ENCODE assay signal across 22 cellular contexts in the genomic region with DNA sequence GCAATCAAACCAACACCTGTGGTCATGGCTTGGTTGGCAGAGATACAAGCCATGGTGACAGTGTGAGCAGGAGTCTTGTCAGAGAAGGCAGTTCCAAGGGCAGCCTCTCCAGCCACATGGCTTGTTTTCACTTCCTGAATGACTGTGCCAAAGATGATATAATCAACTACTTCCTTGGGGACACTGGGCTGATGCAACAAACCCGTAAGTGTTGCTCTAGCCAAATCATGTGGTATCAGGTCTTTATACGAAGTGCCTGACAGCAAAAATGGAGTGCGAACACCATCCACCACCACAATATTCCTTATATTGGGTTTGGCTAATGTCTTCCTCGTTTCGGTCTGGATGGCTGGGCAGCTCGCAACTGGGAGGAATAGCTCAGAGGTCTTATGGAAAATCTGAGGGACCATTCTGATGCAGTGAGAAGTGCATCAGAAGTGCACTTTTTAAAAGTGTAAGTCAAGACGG.
DNase-seq lines count a peak whose midpoint lies in the region; ATAC-seq and TF ChIP-seq lines count a peak whose summit lies in the region.
"Had no signal": no experiment of that assay in that cellular context is flagged by ENCODE, and none has a peak within 500 bp of the region (broad histone marks: within the 10 kb centered on the region; RNA-seq: fewer than 3 reads in every experiment).

No MANE protein-coding gene starts in this region.

- H3K27ac ChIP-seq in OCI-LY7 (ENCODE audit: low read depth, low read length, poor library complexity, severe bottlenecking) (no peak overlapping the region), mesenchymal stem cell (ENCODE audit: low read length, poor library complexity, severe bottlenecking) (no peak overlapping the region)
- H3K27ac ChIP-seq: cardiac muscle cell, transverse colon had no signal

- BruUV-seq in OCI-LY7 (replicated peaks; lab: Mats Ljungman, UMichigan): no TSS peak

- H3K27me3 ChIP-seq in mesenchymal stem cell (ENCODE audit: control insufficient read depth in 1 of 2, insufficient read depth in 1 of 2, low read length in 2 of 2): no peaks in the 10 kb centered on the region
- H3K27me3 ChIP-seq: cardiac muscle cell, transverse colon had no signal

- no peak overlapping the region for H2BK5ac ChIP-seq in mesenchymal stem cell (ENCODE audit: low read depth, low read length, poor library complexity, severe bottlenecking)

- no peaks in the 10 kb centered on the region for H3K27me3 Mint-ChIP-seq in activated T-helper 1 cell treated with anti-CD3 and anti-CD28 coated beads, Interleukin-12 subunit alpha, Interleukin-12 subunit beta, Interleukin-2, Interleukin-4 antibody, amounts not matched to agents 30 ng/mL and 10 ng/mL and 1 ng/mL, durations not matched to agents 14 hours and 24 hours and 36 hours (ENCODE audit: insufficient read depth)
- H3K27me3 Mint-ChIP-seq: B cell; stimulated activated naive CD8-positive, alpha-beta T cell treated with anti-CD3 and anti-CD28 coated beads, Interleukin-15, Interleukin-2, amounts not matched to agents 100 ng/mL and 50 ng/mL, for 24 hours had no signal

- H3K4me3 Mint-ChIP-seq in activated T-helper 1 cell treated with anti-CD3 and anti-CD28 coated beads, Interleukin-12 subunit alpha, Interleukin-12 subunit beta, Interleukin-2, Interleukin-4 antibody, amounts not matched to agents 30 ng/mL and 10 ng/mL and 1 ng/mL, durations not matched to agents 14 hours and 24 hours and 36 hours: no peak overlapping the region
- H3K4me3 Mint-ChIP-seq: B cell; HFFc6; stimulated activated naive CD8-positive, alpha-beta T cell treated with anti-CD3 and anti-CD28 coated beads, Interleukin-15, Interleukin-2, amounts not matched to agents 100 ng/mL and 50 ng/mL, for 24 hours had no signal

- ATAC-seq in HG02610 (IDR thresholded peaks at IDR 0.05; ENCODE audit: unreplicated experiment): no peak
- ATAC-seq: Right ventricle myocardium inferior had no signal

- DNase-seq in CD1c-positive myeloid dendritic cell (ENCODE audit: extremely low spot score) (peak; percentile 28), KBM-7 (peak; percentile 3), OCI-LY7 (ENCODE audit: low spot score) (peak; percentile 45), mesenchymal stem cell (peak; percentile 0), NCI-H1092 treated with DMSO at 0.1 percent for 48 hours (lab: John Stamatoyannopoulos, UW) (no peak)
- DNase-seq in activated T-helper 1 cell treated with anti-CD3 and anti-CD28 coated beads, Interleukin-12 subunit alpha, Interleukin-12 subunit beta, Interleukin-2, Interleukin-4 antibody, amounts not matched to agents 30 ng/mL and 10 ng/mL and 1 ng/mL, durations not matched to agents 14 hours and 24 hours and 36 hours (ENCODE audit: low spot score): no peak
- DNase-seq: activated CD4-positive, alpha-beta T cell treated with anti-CD3 and anti-CD28 coated beads, Interleukin-2, amount 50 U/mL, for 4 hours; activated T-cell treated with anti-CD3 and anti-CD28 coated beads for 4 hours; amniotic stem cell; foreskin fibroblast; HFFc6; hippocampal formation; NCI-H187; NCI-H345; stimulated activated CD4-positive, alpha-beta T cell treated with anti-CD3 and anti-CD28 coated beads, Interleukin-2, amount 100 ng/mL, for 48 hours; transverse colon had no signal

- peaks cover 11% of the 10 kb centered on the region for H3K4me1 ChIP-seq in OCI-LY7 (ENCODE audit: insufficient read depth, low read length, poor library complexity, severe bottlenecking)
- no peaks in the 10 kb centered on the region for H3K4me1 ChIP-seq in mesenchymal stem cell (ENCODE audit: control insufficient read depth, insufficient read depth, low read depth, low read length)
- H3K4me1 ChIP-seq: transverse colon had no signal

- H3K9me3 ChIP-seq in OCI-LY7 (ENCODE audit: low read length) (no peaks in the 10 kb centered on the region), mesenchymal stem cell (ENCODE audit: control insufficient read depth, low read length) (peaks cover 40% of the 10 kb centered on the region)
- H3K9me3 ChIP-seq: transverse colon had no signal

- H2BK12ac ChIP-seq in mesenchymal stem cell (ENCODE audit: low read length in 2 of 2): no peak overlapping the region

- CTCF ChIA-PET in OCI-LY7 (lab: Charles Lee; ENCODE audit: unreplicated experiment): no interaction called here

- no peak overlapping the region for H3K27ac Mint-ChIP-seq in activated T-helper 1 cell treated with anti-CD3 and anti-CD28 coated beads, Interleukin-12 subunit alpha, Interleukin-12 subunit beta, Interleukin-2, Interleukin-4 antibody, amounts not matched to agents 30 ng/mL and 10 ng/mL and 1 ng/mL, durations not matched to agents 14 hours and 24 hours and 36 hours
- H3K27ac Mint-ChIP-seq: B cell; HFFc6; stimulated activated naive CD8-positive, alpha-beta T cell treated with anti-CD3 and anti-CD28 coated beads, Interleukin-15, Interleukin-2, amounts not matched to agents 100 ng/mL and 50 ng/mL, for 24 hours had no signal

- H2AFZ ChIP-seq in OCI-LY7 (ENCODE audit: low read length): peak overlapping the region; percentile 78
- H2AFZ ChIP-seq in mesenchymal stem cell (ENCODE audit: low read depth, low read length): no peak overlapping the region

- no peaks in the 10 kb centered on the region for H3K79me2 ChIP-seq in OCI-LY7 (ENCODE audit: insufficient read depth, low read depth, low read length)

- no peak overlapping the region for H2BK120ac ChIP-seq in mesenchymal stem cell (ENCODE audit: low read depth, low read length)

- TF ChIP-seq CTCF in OCI-LY7 (conservative IDR thresholded peaks at IDR 0.05; ENCODE audit: low read length): no peak

- no peak overlapping the region for H3K9ac ChIP-seq in mesenchymal stem cell (ENCODE audit: low read length)

- no peak overlapping the region for H4K91ac ChIP-seq in mesenchymal stem cell (ENCODE audit: low read length)

- H3K23ac ChIP-seq in mesenchymal stem cell (ENCODE audit: low read length in 2 of 2): no peak overlapping the region

- no peaks in the 10 kb centered on the region for H3K36me3 ChIP-seq in OCI-LY7 (ENCODE audit: insufficient read depth, low read length)
- H3K36me3 ChIP-seq in mesenchymal stem cell (ENCODE audit: control insufficient read depth in 1 of 2, insufficient read depth in 2 of 2, low read depth in 1 of 2, low read length in 2 of 2): no peaks in the 10 kb centered on the region
- H3K36me3 ChIP-seq: cardiac muscle cell, transverse colon had no signal

- no peaks in the 10 kb centered on the region for H3K9me3 Mint-ChIP-seq in activated T-helper 1 cell treated with anti-CD3 and anti-CD28 coated beads, Interleukin-12 subunit alpha, Interleukin-12 subunit beta, Interleukin-2, Interleukin-4 antibody, amounts not matched to agents 30 ng/mL and 10 ng/mL and 1 ng/mL, durations not matched to agents 14 hours and 24 hours and 36 hours
- H3K9me3 Mint-ChIP-seq: stimulated activated naive CD8-positive, alpha-beta T cell treated with anti-CD3 and anti-CD28 coated beads, Interleukin-15, Interleukin-2, amounts not matched to agents 100 ng/mL and 50 ng/mL, for 24 hours had no signal

- no peak overlapping the region for H3K18ac ChIP-seq in mesenchymal stem cell (ENCODE audit: low read depth in 1 of 2, low read length in 2 of 2)

- POLR2A ChIA-PET in OCI-LY7 (lab: Charles Lee): no interaction called here

- H4K20me1 ChIP-seq in OCI-LY7 (ENCODE audit: insufficient read depth, low read length): no peaks in the 10 kb centered on the region

- H2BK15ac ChIP-seq in mesenchymal stem cell (ENCODE audit: low read depth, poor library complexity, severe bottlenecking): no peak overlapping the region

- no peak overlapping the region for H2AK5ac ChIP-seq in mesenchymal stem cell (ENCODE audit: low read length, severe bottlenecking)

- no peaks in the 10 kb centered on the region for H3K36me3 Mint-ChIP-seq in activated T-helper 1 cell treated with anti-CD3 and anti-CD28 coated beads, Interleukin-12 subunit alpha, Interleukin-12 subunit beta, Interleukin-2, Interleukin-4 antibody, amounts not matched to agents 30 ng/mL and 10 ng/mL and 1 ng/mL, durations not matched to agents 14 hours and 24 hours and 36 hours (ENCODE audit: low read depth)

- H3K9me2 ChIP-seq in OCI-LY7 (ENCODE audit: insufficient read depth, low read length): no peaks in the 10 kb centered on the region

- H4K8ac ChIP-seq in mesenchymal stem cell (ENCODE audit: low read length): no peak overlapping the region

- intact Hi-C loops in OCI-LY7 (cut with micrococcal nuclease; ENCODE audit: unreplicated experiment): no loop called here
- intact Hi-C loops in activated T-helper 1 cell treated with anti-CD3 and anti-CD28 coated beads, Interleukin-12 subunit alpha, Interleukin-12 subunit beta, Interleukin-2, Interleukin-4 antibody, amounts not matched to agents 30 ng/mL and 10 ng/mL and 1 ng/mL, durations not matched to agents 14 hours and 24 hours and 36 hours (cut with micrococcal nuclease): no loop called here

- no peak overlapping the region for H3K4ac ChIP-seq in mesenchymal stem cell (ENCODE audit: low read depth in 1 of 2, low read length in 2 of 2)

- H3K4me2 ChIP-seq in OCI-LY7 (ENCODE audit: low read length) (no peak overlapping the region), mesenchymal stem cell (ENCODE audit: low read length, poor library complexity, severe bottlenecking) (no peak overlapping the region)
- H3K4me2 ChIP-seq: smooth muscle cell had no signal

- no peaks in the 10 kb centered on the region for H3K4me1 Mint-ChIP-seq in activated T-helper 1 cell treated with anti-CD3 and anti-CD28 coated beads, Interleukin-12 subunit alpha, Interleukin-12 subunit beta, Interleukin-2, Interleukin-4 antibody, amounts not matched to agents 30 ng/mL and 10 ng/mL and 1 ng/mL, durations not matched to agents 14 hours and 24 hours and 36 hours (ENCODE audit: low read depth)
- H3K4me1 Mint-ChIP-seq: B cell had no signal

- H3K4me3 ChIP-seq in OCI-LY7 (ENCODE audit: low read depth, low read length, poor library complexity, severe bottlenecking): no peak overlapping the region
- H3K4me3 ChIP-seq in mesenchymal stem cell (ENCODE audit: insufficient read depth in 1 of 2, low read depth in 1 of 2, low read length in 2 of 2): no peak overlapping the region
- H3K4me3 ChIP-seq: cardiac muscle cell, smooth muscle cell, transverse colon had no signal

- no peak overlapping the region for H3K14ac ChIP-seq in mesenchymal stem cell (ENCODE audit: low read length in 2 of 2)

- in situ Hi-C loops in KBM-7 (cut with MboI; ENCODE audit: low pct_unique_long_range_greater_than_20kb, low sequenced_read_pairs): no loop called here

- 63% methylated on average over 4 of the region's 7 CpGs for WGBS in mesenchymal stem cell

- H3K79me1 ChIP-seq in mesenchymal stem cell (replicated peaks; ENCODE audit: low read length, poor library complexity, severe bottlenecking): no peaks in the 10 kb centered on the region

Comparison
In these comparisons a context has a peak if more than half of its experiments do, and no peak if none do; other contexts are left out.
1. DNase-seq: peak in CD1c-positive myeloid dendritic cell (single experiment), KBM-7 (single experiment), OCI-LY7 (single experiment) and mesenchymal stem cell (single experiment); none in NCI-H1092 treated with DMSO at 0.1 percent for 48 hours (single experiment) and activated T-helper 1 cell treated with anti-CD3 and anti-CD28 coated beads, Interleukin-12 subunit alpha, Interleukin-12 subunit beta, Interleukin-2, Interleukin-4 antibody, amounts not matched to agents 30 ng/mL and 10 ng/mL and 1 ng/mL, durations not matched to agents 14 hours and 24 hours and 36 hours (single experiment).